13 cellular contexts compared by ENCODE assay signal in genomic region chr7:131948434-131949053, GRCh38.
DNase-seq lines count a peak whose midpoint lies in the region; ATAC-seq and TF ChIP-seq lines count a peak whose summit lies in the region.
"Had no signal": no experiment of that assay in that cellular context is flagged by ENCODE, and none has a peak within 500 bp of the region (broad histone marks: within the 10 kb centered on the region; RNA-seq: fewer than 3 reads in every experiment).

No MANE protein-coding gene starts in this region.

- no peak overlapping the region for H3K4me3 ChIP-seq in coronary artery
- H3K4me3 ChIP-seq in lower leg skin (ENCODE audit: low read depth, poor library complexity, severe bottlenecking), result no peak overlapping the region

- 32 to 43% methylated on average over 6 of the region's 6 CpGs for WGBS in lower leg skin, 2 donors

- DNase-seq in AG08395 (ENCODE audit: low spot score), result peak; percentile 67
- peak; percentile 25 for DNase-seq in M059J (ENCODE audit: low read depth)
- peak; percentile 50 for DNase-seq in coronary artery (ENCODE audit: low spot score)
- peak; percentile 49 to 82 for DNase-seq in lower leg skin (ENCODE audit: low spot score in 2 of 2)
- DNase-seq in activated CD4-positive, alpha-beta T cell treated with anti-CD3 and anti-CD28 coated beads, Interleukin-2, amount 50 U/mL, for 4 hours, result no peak
- DNase-seq in activated naive CD4-positive, alpha-beta T cell treated with anti-CD3 and anti-CD28 coated beads for 36 hours, result no peak
- DNase-seq: activated naive CD8-positive, alpha-beta T cell treated with anti-CD3 and anti-CD28 coated beads, Interleukin-2, amount 10 ng/mL, durations not matched to agents 7 days and 5 days; H7; KBM-7; NCI-H2029 treated with DMSO at 0.1 percent for 48 hours had no signal

- no peak overlapping the region for H3K27ac ChIP-seq in coronary artery

- CTCF ChIA-PET in activated naive CD4-positive, alpha-beta T cell treated with anti-CD3 and anti-CD28 coated beads for 36 hours (lab: Charles Lee), result no interaction called here

- TF ChIP-seq CTCF in coronary artery (IDR thresholded peaks at IDR 0.05), result no peak
- TF ChIP-seq CTCF in lower leg skin (IDR thresholded peaks at IDR 0.05), result no peak

- H3K27ac Mint-ChIP-seq in activated naive CD4-positive, alpha-beta T cell treated with anti-CD3 and anti-CD28 coated beads for 36 hours, result no peak overlapping the region
- H3K27ac Mint-ChIP-seq: activated naive CD8-positive, alpha-beta T cell treated with anti-CD3 and anti-CD28 coated beads, Interleukin-2, amount 10 ng/mL, durations not matched to agents 7 days and 5 days; type B pancreatic cell had no signal

- no peak for TF ChIP-seq POLR2A in lower leg skin (IDR thresholded peaks at IDR 0.05)

- H3K4me3 Mint-ChIP-seq in activated naive CD4-positive, alpha-beta T cell treated with anti-CD3 and anti-CD28 coated beads for 36 hours, result no peak overlapping the region
- H3K4me3 Mint-ChIP-seq: activated naive CD8-positive, alpha-beta T cell treated with anti-CD3 and anti-CD28 coated beads, Interleukin-2, amount 10 ng/mL, durations not matched to agents 7 days and 5 days; type B pancreatic cell had no signal

- H3K36me3 Mint-ChIP-seq in activated naive CD4-positive, alpha-beta T cell treated with anti-CD3 and anti-CD28 coated beads for 36 hours (ENCODE audit: low read depth), result no peaks in the 10 kb centered on the region
- H3K36me3 Mint-ChIP-seq: activated naive CD8-positive, alpha-beta T cell treated with anti-CD3 and anti-CD28 coated beads, Interleukin-2, amount 10 ng/mL, durations not matched to agents 7 days and 5 days; type B pancreatic cell had no signal

- H3K9me3 Mint-ChIP-seq in activated naive CD4-positive, alpha-beta T cell treated with anti-CD3 and anti-CD28 coated beads for 36 hours, result peaks cover 12% of the 10 kb centered on the region
- H3K9me3 Mint-ChIP-seq: activated naive CD8-positive, alpha-beta T cell treated with anti-CD3 and anti-CD28 coated beads, Interleukin-2, amount 10 ng/mL, durations not matched to agents 7 days and 5 days; type B pancreatic cell had no signal

- H3K4me1 Mint-ChIP-seq in activated naive CD4-positive, alpha-beta T cell treated with anti-CD3 and anti-CD28 coated beads for 36 hours (ENCODE audit: low read depth), result no peaks in the 10 kb centered on the region

- H3K27me3 Mint-ChIP-seq in activated naive CD4-positive, alpha-beta T cell treated with anti-CD3 and anti-CD28 coated beads for 36 hours (ENCODE audit: low read depth), result peaks cover 31% of the 10 kb centered on the region

- intact Hi-C loops in lower leg skin (cut with DNase I; ENCODE audit: low total_unique reads), result loop anchor here (5.0 to 10.0 kb wide), 2 partner anchors 306 to 629 kb away; partner anchors contain the start of gene PLXNA4
- intact Hi-C loops in activated naive CD4-positive, alpha-beta T cell treated with anti-CD3 and anti-CD28 coated beads for 36 hours (cut with micrococcal nuclease), result loop anchor here (5.0 to 10.0 kb wide), 2 partner anchors 254 to 1284 kb away; no protein-coding TSS in a partner anchor

- ATAC-seq in HG03521 (IDR thresholded peaks at IDR 0.05; ENCODE audit: unreplicated experiment) (no peak), HG03457 (IDR thresholded peaks at IDR 0.05; ENCODE audit: unreplicated experiment) (no peak)

Comparison
In these comparisons a context has a peak if more than half of its experiments do, and no peak if none do; other contexts are left out.
1. DNase-seq: peak in AG08395 (single experiment), M059J (single experiment), coronary artery (single experiment) and lower leg skin (2 of 2); none in activated CD4-positive, alpha-beta T cell treated with anti-CD3 and anti-CD28 coated beads, Interleukin-2, amount 50 U/mL, for 4 hours (0 of 2) and activated naive CD4-positive, alpha-beta T cell treated with anti-CD3 and anti-CD28 coated beads for 36 hours (single experiment).